Comparison of ENCODE assay signal across 26 cellular contexts in the genomic region with DNA sequence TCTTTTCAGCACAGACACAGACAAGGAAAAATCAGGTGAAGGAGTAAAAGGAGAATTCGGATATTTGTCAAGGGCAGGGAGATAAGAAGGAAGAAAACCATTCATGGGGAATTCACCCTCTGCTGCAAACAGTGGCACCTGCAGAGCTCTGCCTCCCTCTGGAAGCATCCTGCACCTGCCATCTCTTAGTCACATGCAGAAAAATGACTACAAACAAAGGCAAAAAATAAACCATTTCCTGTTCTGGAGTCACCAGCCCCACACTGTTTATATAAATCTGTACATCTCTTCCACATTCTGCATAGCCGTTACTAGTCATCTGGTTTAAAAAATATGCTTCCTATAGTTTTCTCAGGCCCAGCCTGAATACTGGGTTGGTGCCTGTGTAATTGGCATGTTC.
A peak's percentile ranks its signal among the peaks of the same experiment; 100 is the strongest.
DNase-seq lines count a peak whose midpoint lies in the region; ATAC-seq and TF ChIP-seq lines count a peak whose summit lies in the region.
"Had no signal": no experiment of that assay in that cellular context is flagged by ENCODE, and none has a peak within 500 bp of the region (broad histone marks: within the 10 kb centered on the region; RNA-seq: fewer than 3 reads in every experiment).

No MANE protein-coding gene starts in this region.

- H3K9me2 ChIP-seq in Loucy (replicated peaks; ENCODE audit: low read depth, low read length) (no peaks in the 10 kb centered on the region), PC-3 (replicated peaks; ENCODE audit: low read length) (no peaks in the 10 kb centered on the region)

- no peak for TF ChIP-seq CTCF in GM12865 (IDR thresholded peaks at IDR 0.05; ENCODE audit: insufficient read depth, low read depth, low read length, missing control alignments)
- TF ChIP-seq CTCF in Loucy (conservative IDR thresholded peaks at IDR 0.05; ENCODE audit: low read length) = peak; percentile 43
- TF ChIP-seq CTCF in PC-3 (conservative IDR thresholded peaks at IDR 0.05; ENCODE audit: low read depth, low read length) = no peak
- TF ChIP-seq CTCF in tibial artery (IDR thresholded peaks at IDR 0.05) = no peak
- TF ChIP-seq CTCF in GM10266 (IDR thresholded peaks at IDR 0.05; ENCODE audit: control insufficient read depth, insufficient read depth, low read depth, missing control alignments) = no peak
- no peak for TF ChIP-seq CTCF in GM20000 (IDR thresholded peaks at IDR 0.05; ENCODE audit: extremely low read depth, missing control alignments)

- H3K27me3 ChIP-seq in Loucy (ENCODE audit: insufficient read depth, low read length, poor library complexity, severe bottlenecking) = no peaks in the 10 kb centered on the region
- no peaks in the 10 kb centered on the region for H3K27me3 ChIP-seq in PC-3 (ENCODE audit: low read length)
- no peaks in the 10 kb centered on the region for H3K27me3 ChIP-seq in tibial artery
- H3K27me3 ChIP-seq: MG63, stomach, upper lobe of right lung had no signal

- no TSS peak for BruUV-seq in PC-3 (replicated peaks; lab: Mats Ljungman, UMichigan)

- H4K20me1 ChIP-seq in Loucy (ENCODE audit: insufficient read depth, low read length, poor library complexity, severe bottlenecking) (no peaks in the 10 kb centered on the region), PC-3 (ENCODE audit: low read length) (no peaks in the 10 kb centered on the region)

- H3K27ac ChIP-seq in PC-3 (ENCODE audit: low read length) (no peak overlapping the region), tibial artery (no peak overlapping the region)
- H3K27ac ChIP-seq: coronary artery, stomach, upper lobe of right lung had no signal

- DNase-seq in GM12865 (ENCODE audit: low read depth) = peak; percentile 2
- no peak for DNase-seq in PC-3
- peak; percentile 8 to 32 for DNase-seq in left colon
- DNase-seq in tibial artery = no peak
- no peak for DNase-seq in GM10266 (ENCODE audit: extremely low spot score)
- no peak for DNase-seq in GM20000 (ENCODE audit: low spot score)
- DNase-seq: activated CD4-positive, alpha-beta T cell treated with anti-CD3 and anti-CD28 coated beads, Interleukin-2, amount 10 ng/mL, durations not matched to agents 24 days and 14 days; activated naive CD4-positive, alpha-beta T cell treated with anti-CD3 and anti-CD28 coated beads, Interleukin-2, amount 10 ng/mL, durations not matched to agents 7 days and 5 days; activated T-cell treated with anti-CD3 and anti-CD28 coated beads, Interleukin-2, amount 50 U/mL, for 48 hours; amniotic stem cell; CD4-positive, alpha-beta memory T cell; DMS79; HFFc6; mammary epithelial cell; MG63; NCI-H1417 treated with DMSO at 0.1 percent for 48 hours; NCI-H2171 treated with DMSO at 0.1 percent for 48 hours; NCI-H526 treated with DMSO at 0.1 percent for 48 hours; stomach; upper lobe of right lung had no signal

- H2AFZ ChIP-seq in Loucy (ENCODE audit: low read length) (no peak overlapping the region), PC-3 (ENCODE audit: low read length) (no peak overlapping the region)

- H3K9ac ChIP-seq in Loucy (ENCODE audit: low read depth, low read length, poor library complexity, severe bottlenecking) = no peak overlapping the region
- H3K9ac ChIP-seq in PC-3 (ENCODE audit: low read length) = no peak overlapping the region

- intact Hi-C loops in PC-3 (cut with micrococcal nuclease) = no loop called here
- intact Hi-C loops in left colon (cut with DNase I, micrococcal nuclease) = no loop called here
- intact Hi-C loops in tibial artery (cut with DNase I; ENCODE audit: low total_unique reads) = no loop called here

- ATAC-seq in PC-3 (peak; percentile 45), left colon (peak; percentile 55), GM21390 (IDR thresholded peaks at IDR 0.05; ENCODE audit: unreplicated experiment) (no peak)
- ATAC-seq: K562, Right ventricle myocardium inferior, sciatic nerve, upper lobe of right lung had no signal

- H3K36me3 ChIP-seq in Loucy (ENCODE audit: insufficient read depth, low read length) (no peaks in the 10 kb centered on the region), PC-3 (ENCODE audit: low read depth, low read length) (no peaks in the 10 kb centered on the region), tibial artery (no peaks in the 10 kb centered on the region)
- H3K36me3 ChIP-seq: MG63, stomach, upper lobe of right lung had no signal

- no peaks in the 10 kb centered on the region for H3K9me3 ChIP-seq in Loucy (ENCODE audit: insufficient read depth, low read depth, low read length)
- H3K9me3 ChIP-seq in PC-3 (ENCODE audit: low read length) = no peaks in the 10 kb centered on the region
- no peaks in the 10 kb centered on the region for H3K9me3 ChIP-seq in tibial artery
- H3K9me3 ChIP-seq: MG63, stomach, upper lobe of right lung had no signal

- H3K4me1 ChIP-seq in Loucy (ENCODE audit: insufficient read depth, low read length, poor library complexity, severe bottlenecking) = no peaks in the 10 kb centered on the region
- H3K4me1 ChIP-seq in PC-3 (ENCODE audit: insufficient read depth, low read length) = no peaks in the 10 kb centered on the region
- no peaks in the 10 kb centered on the region for H3K4me1 ChIP-seq in tibial artery
- H3K4me1 ChIP-seq: stomach, upper lobe of right lung had no signal

- no peak overlapping the region for H3K4me3 ChIP-seq in GM12865 (ENCODE audit: low read depth, low read length)
- H3K4me3 ChIP-seq in Loucy (ENCODE audit: low read length, poor library complexity, severe bottlenecking) = no peak overlapping the region
- no peak overlapping the region for H3K4me3 ChIP-seq in PC-3 (ENCODE audit: low read length)
- H3K4me3 ChIP-seq in tibial artery = no peak overlapping the region
- H3K4me3 ChIP-seq: coronary artery, K562, MG63, stomach, upper lobe of right lung had no signal

- POLR2A ChIA-PET in PC-3 (lab: Charles Lee; ENCODE audit: unreplicated experiment) = no interaction called here

- no peak overlapping the region for H3K4me2 ChIP-seq in Loucy (ENCODE audit: low read depth, low read length, poor library complexity, severe bottlenecking)
- no peak overlapping the region for H3K4me2 ChIP-seq in PC-3 (ENCODE audit: low read length)

- CTCF ChIA-PET in PC-3 (lab: Charles Lee) = no interaction called here

- H3F3A ChIP-seq in Loucy (ENCODE audit: low read depth) (no peaks in the 10 kb centered on the region), PC-3 (ENCODE audit: low read length, unreplicated experiment) (no peaks in the 10 kb centered on the region)

- H3K79me2 ChIP-seq in Loucy (ENCODE audit: insufficient read depth, low read length) = no peaks in the 10 kb centered on the region
- H3K79me2 ChIP-seq in PC-3 (ENCODE audit: low read length) = no peaks in the 10 kb centered on the region

Comparison
In these comparisons a context has a peak if more than half of its experiments do, and no peak if none do; other contexts are left out.
1. DNase-seq: peak in GM12865 (single experiment) and left colon (2 of 2); none in PC-3 (single experiment), tibial artery (0 of 2), GM10266 (single experiment) and GM20000 (single experiment).